Comparison of ENCODE assay signal across 2 cellular contexts in genomic region chr3:14337828-14338227, GRCh38.
TF ChIP-seq lines count a peak whose summit lies in the region.

No MANE protein-coding gene starts in this region.

TF ChIP-seq in K562, 482 proteins besides CTCF, POLR2A, EP300 and RAD21 (continued from another document):
- TF ChIP-seq BCLAF1 (IDR thresholded peaks at IDR 0.05; ENCODE audit: borderline replicate concordance in 1 of 2, control insufficient read depth in 1 of 2, low read depth in 2 of 2, low read length in 1 of 2) (no peak), ZBED1 (IDR thresholded peaks at IDR 0.05) (no peak), SOX6 (IDR thresholded peaks at IDR 0.05) (no peak)

TF ChIP-seq in WTC11, 78 proteins besides CTCF, POLR2A, EP300 and RAD21 (continued from another document):
- TF ChIP-seq ARID4B (CRISPR knock-in tag; IDR thresholded peaks at IDR 0.05; ENCODE audit: borderline replicate concordance) = no peak
- no peak for TF ChIP-seq ZBTB43 (CRISPR knock-in tag; IDR thresholded peaks at IDR 0.05)
- no peak for TF ChIP-seq ATF2 (CRISPR knock-in tag; IDR thresholded peaks at IDR 0.05; ENCODE audit: borderline replicate concordance, low read depth)
- no peak for TF ChIP-seq ATF3 (CRISPR knock-in tag; conservative IDR thresholded peaks at IDR 0.05)
- TF ChIP-seq SMAD3 (CRISPR knock-in tag; IDR thresholded peaks at IDR 0.05; ENCODE audit: borderline replicate concordance) = no peak
